In the genomic region with DNA sequence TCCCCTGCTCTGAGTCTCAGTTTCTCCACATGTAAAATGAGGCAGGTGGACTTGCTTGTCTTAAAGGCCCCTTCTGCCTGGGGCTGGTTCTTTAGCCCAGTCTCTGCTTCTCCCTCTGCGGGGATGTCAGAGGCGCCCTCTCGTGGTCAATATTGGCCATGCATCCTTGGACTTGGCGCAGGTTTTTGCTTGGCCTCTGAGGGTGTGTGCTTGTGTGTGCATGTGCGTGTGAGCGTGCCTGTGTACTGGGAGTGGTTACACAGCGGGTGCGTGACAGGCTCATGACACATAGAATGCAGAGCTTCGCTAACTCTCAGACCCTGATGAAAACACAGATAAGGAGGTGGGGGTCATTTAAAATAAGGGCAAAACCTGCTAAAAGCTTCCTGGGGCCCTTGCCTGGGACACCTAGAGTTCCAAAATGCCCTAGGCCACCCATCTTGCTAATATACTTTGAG, we compare ENCODE assay signal across 8 cellular contexts.
DNase-seq lines count a peak whose midpoint lies in the region; ATAC-seq, FAIRE-seq and TF ChIP-seq lines count a peak whose summit lies in the region.

No MANE protein-coding gene starts in this region.

- H3K4me3 ChIP-seq in AG09309 (ENCODE audit: control insufficient read depth, low read depth, low read length): no peak overlapping the region
- no peak overlapping the region for H3K4me3 ChIP-seq in bronchial epithelial cell (ENCODE audit: low read depth, low read length)
- no peak overlapping the region for H3K4me3 ChIP-seq in kidney epithelial cell (ENCODE audit: low read depth, low read length)

- H3K27me3 Mint-ChIP-seq in activated B cell treated with CpG ODN at 0.5 μM for 24 hours: no peaks in the 10 kb centered on the region

- no peak overlapping the region for H3K4me3 Mint-ChIP-seq in activated B cell treated with CpG ODN at 0.5 μM for 24 hours

- DNase-seq in AG09309 (ENCODE audit: low read depth) (peak; percentile 73), NCI-H1694 (lab: John Stamatoyannopoulos, UW) (peak; percentile 68), activated B cell treated with CpG ODN at 0.5 μM for 24 hours (peak; percentile 77), bronchial epithelial cell (ENCODE audit: low read depth) (peak; percentile 83), kidney epithelial cell (ENCODE audit: low read depth) (peak; percentile 32)
- peak; percentile 40 for DNase-seq in stimulated activated CD4-positive, alpha-beta T cell treated with anti-CD3 and anti-CD28 coated beads, Interleukin-2, amount 100 ng/mL, for 4 hours (ENCODE audit: low read depth)

- H3K4me1 Mint-ChIP-seq in activated B cell treated with CpG ODN at 0.5 μM for 24 hours: peaks cover 55% of the 10 kb centered on the region

- ATAC-seq in GM19023 (IDR thresholded peaks at IDR 0.05; ENCODE audit: unreplicated experiment) (peak; percentile 69), activated B cell treated with CpG ODN at 0.5 μM for 24 hours (ENCODE audit: low read depth) (peak; percentile 61), HG03025 (IDR thresholded peaks at IDR 0.05; ENCODE audit: low FRiP score, unreplicated experiment) (no peak)

- no peaks in the 10 kb centered on the region for H3K27me3 ChIP-seq in bronchial epithelial cell (ENCODE audit: control insufficient read depth, insufficient read depth, low read length)
- H3K27me3 ChIP-seq in kidney epithelial cell (ENCODE audit: control insufficient read depth, insufficient read depth, low read length): no peaks in the 10 kb centered on the region

- TF ChIP-seq CTCF in AG09309 (IDR thresholded peaks at IDR 0.05; ENCODE audit: control insufficient read depth, insufficient read depth, low read depth, low read length, missing control alignments) (peak; percentile 98), activated B cell treated with CpG ODN at 0.5 μM for 24 hours (IDR thresholded peaks at IDR 0.05) (peak; percentile 81), bronchial epithelial cell (IDR thresholded peaks at IDR 0.05; ENCODE audit: insufficient read depth, low read length, severe bottlenecking) (peak; percentile 97), kidney epithelial cell (IDR thresholded peaks at IDR 0.05; ENCODE audit: insufficient read depth, low read length, poor library complexity, severe bottlenecking) (peak; percentile 95)

- FAIRE-seq in bronchial epithelial cell (lab: Jason Lieb, UNC): no peak

- intact Hi-C loops in activated B cell treated with CpG ODN at 0.5 μM for 24 hours (cut with micrococcal nuclease): loop anchor here (2.0 to 10.0 kb wide), 4 partner anchors 40 to 439 kb away; no protein-coding TSS in a partner anchor

- no peaks in the 10 kb centered on the region for H3K36me3 Mint-ChIP-seq in activated B cell treated with CpG ODN at 0.5 μM for 24 hours (ENCODE audit: low read depth)

- CTCF ChIA-PET in activated B cell treated with CpG ODN at 0.5 μM for 24 hours (lab: Charles Lee): interaction anchor here (0.6 to 2.6 kb wide), 5 partner anchors 11 to 244 kb away, joined by 3 to 12 read pairs (median 4); no protein-coding TSS in a partner anchor

- H3K27ac Mint-ChIP-seq in activated B cell treated with CpG ODN at 0.5 μM for 24 hours: peak overlapping the region; percentile 55

- POLR2A ChIA-PET in activated B cell treated with CpG ODN at 0.5 μM for 24 hours (lab: Charles Lee): interaction anchor here (0.5 kb wide), 1 partner anchor 1745 kb away, joined by 4 read pairs; no protein-coding TSS in a partner anchor

- H3K36me3 ChIP-seq in bronchial epithelial cell (ENCODE audit: control insufficient read depth, insufficient read depth, low read length) (no peaks in the 10 kb centered on the region), kidney epithelial cell (ENCODE audit: control insufficient read depth, insufficient read depth, low read length) (no peaks in the 10 kb centered on the region)

- H3K9me3 Mint-ChIP-seq in activated B cell treated with CpG ODN at 0.5 μM for 24 hours: no peaks in the 10 kb centered on the region

Comparison
In these comparisons a context has a peak if more than half of its experiments do, and no peak if none do; other contexts are left out.
1. DNase-seq: peak in every context shown above with its lines; median percentile 83 in bronchial epithelial cell; 77 in activated B cell treated with CpG ODN at 0.5 μM for 24 hours; 73 in AG09309; 68 in NCI-H1694; 40 in stimulated activated CD4-positive, alpha-beta T cell treated with anti-CD3 and anti-CD28 coated beads, Interleukin-2, amount 100 ng/mL, for 4 hours; 32 in kidney epithelial cell.